In the genomic region with DNA sequence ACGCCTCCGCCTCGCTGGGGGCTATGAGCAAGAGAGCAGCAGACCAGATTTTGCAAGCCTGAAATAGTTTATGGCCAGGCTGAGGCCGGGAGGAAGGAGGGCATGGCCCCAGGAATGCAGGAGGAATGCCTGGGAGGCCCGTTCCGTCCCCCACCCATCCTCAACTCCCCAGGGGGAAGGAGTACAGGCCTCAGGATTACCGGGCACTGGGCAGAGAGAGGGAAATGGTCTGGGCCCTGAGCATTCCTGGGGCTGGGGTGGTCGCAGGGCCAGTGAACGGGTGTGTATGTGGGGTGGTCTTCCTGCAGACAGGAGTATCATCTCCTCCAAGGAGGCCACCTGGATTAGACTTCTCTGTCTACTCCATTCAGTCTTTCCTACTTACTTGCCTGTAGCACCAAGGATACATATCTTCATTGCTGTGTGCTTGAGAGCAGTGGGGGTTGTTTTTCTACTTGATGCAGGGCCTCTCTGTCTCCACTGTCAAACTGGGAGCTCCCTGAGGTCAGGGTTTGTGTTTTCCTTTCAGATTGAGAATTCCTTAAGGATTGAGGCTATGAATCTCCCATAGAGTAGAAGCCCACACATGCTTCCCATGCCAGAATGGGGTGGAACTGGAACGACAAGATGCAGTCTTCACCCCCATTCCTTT, we compare ENCODE assay signal across 1 cellular context.
TF ChIP-seq lines count a peak whose summit lies in the region.

No MANE protein-coding gene starts in this region.

TF ChIP-seq in Ishikawa, 13 proteins besides CTCF, POLR2A, EP300 and RAD21 (continued from another document):
- TF ChIP-seq, protein P1, sequence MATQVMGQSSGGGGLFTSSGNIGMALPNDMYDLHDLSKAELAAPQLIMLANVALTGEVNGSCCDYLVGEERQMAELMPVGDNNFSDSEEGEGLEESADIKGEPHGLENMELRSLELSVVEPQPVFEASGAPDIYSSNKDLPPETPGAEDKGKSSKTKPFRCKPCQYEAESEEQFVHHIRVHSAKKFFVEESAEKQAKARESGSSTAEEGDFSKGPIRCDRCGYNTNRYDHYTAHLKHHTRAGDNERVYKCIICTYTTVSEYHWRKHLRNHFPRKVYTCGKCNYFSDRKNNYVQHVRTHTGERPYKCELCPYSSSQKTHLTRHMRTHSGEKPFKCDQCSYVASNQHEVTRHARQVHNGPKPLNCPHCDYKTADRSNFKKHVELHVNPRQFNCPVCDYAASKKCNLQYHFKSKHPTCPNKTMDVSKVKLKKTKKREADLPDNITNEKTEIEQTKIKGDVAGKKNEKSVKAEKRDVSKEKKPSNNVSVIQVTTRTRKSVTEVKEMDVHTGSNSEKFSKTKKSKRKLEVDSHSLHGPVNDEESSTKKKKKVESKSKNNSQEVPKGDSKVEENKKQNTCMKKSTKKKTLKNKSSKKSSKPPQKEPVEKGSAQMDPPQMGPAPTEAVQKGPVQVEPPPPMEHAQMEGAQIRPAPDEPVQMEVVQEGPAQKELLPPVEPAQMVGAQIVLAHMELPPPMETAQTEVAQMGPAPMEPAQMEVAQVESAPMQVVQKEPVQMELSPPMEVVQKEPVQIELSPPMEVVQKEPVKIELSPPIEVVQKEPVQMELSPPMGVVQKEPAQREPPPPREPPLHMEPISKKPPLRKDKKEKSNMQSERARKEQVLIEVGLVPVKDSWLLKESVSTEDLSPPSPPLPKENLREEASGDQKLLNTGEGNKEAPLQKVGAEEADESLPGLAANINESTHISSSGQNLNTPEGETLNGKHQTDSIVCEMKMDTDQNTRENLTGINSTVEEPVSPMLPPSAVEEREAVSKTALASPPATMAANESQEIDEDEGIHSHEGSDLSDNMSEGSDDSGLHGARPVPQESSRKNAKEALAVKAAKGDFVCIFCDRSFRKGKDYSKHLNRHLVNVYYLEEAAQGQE (IDR thresholded peaks at IDR 0.05; ENCODE audit: low read depth), result no peak
- TF ChIP-seq TAF1 (IDR thresholded peaks at IDR 0.05; ENCODE audit: low read depth) (no peak), TEAD4 (IDR thresholded peaks at IDR 0.05) (peak; percentile 47; the same call in 1 of the 2 replicates), ZBTB7A (IDR thresholded peaks at IDR 0.05; ENCODE audit: low read depth) (no peak)
- TF ChIP-seq, protein P2, sequence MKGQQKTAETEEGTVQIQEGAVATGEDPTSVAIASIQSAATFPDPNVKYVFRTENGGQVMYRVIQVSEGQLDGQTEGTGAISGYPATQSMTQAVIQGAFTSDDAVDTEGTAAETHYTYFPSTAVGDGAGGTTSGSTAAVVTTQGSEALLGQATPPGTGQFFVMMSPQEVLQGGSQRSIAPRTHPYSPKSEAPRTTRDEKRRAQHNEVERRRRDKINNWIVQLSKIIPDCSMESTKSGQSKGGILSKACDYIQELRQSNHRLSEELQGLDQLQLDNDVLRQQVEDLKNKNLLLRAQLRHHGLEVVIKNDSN (IDR thresholded peaks at IDR 0.05), result no peak
